2 cellular contexts compared by ENCODE assay signal in the genomic region with DNA sequence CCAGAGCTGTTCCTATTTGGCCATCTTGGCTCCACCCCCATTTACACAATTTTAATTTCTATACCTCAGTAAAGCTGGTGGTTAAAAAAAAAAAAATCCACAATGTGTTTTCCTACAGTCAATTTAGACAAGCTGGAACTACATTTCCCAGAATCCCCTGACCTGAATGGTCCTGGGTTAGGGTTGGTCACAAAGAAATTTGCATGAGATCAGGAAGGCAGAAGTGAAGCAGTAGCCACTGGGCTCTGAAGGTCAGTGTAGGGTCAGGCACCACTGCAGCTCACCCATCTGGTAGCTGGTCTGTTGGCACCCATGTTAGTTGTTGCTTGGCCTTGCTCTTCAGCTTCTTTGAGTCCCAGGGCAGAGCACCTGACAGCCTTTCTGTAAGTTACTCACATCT.
A peak's percentile ranks its signal among the peaks of the same experiment; 100 is the strongest.
TF ChIP-seq lines count a peak whose summit lies in the region.

No MANE protein-coding gene starts in this region.

TF ChIP-seq in HepG2, 621 proteins besides CTCF, POLR2A, EP300 and RAD21 (continued from another document):
- TF ChIP-seq ZNF83 (CRISPR knock-in tag; IDR thresholded peaks at IDR 0.05; ENCODE audit: borderline replicate concordance) (no peak), THAP11 (CRISPR knock-in tag; IDR thresholded peaks at IDR 0.05) (peak; percentile 48; the same call in 1 of the 2 replicates)

TF ChIP-seq in WTC11, 78 proteins besides CTCF, POLR2A, EP300 and RAD21:
- TF ChIP-seq, protein P1, sequence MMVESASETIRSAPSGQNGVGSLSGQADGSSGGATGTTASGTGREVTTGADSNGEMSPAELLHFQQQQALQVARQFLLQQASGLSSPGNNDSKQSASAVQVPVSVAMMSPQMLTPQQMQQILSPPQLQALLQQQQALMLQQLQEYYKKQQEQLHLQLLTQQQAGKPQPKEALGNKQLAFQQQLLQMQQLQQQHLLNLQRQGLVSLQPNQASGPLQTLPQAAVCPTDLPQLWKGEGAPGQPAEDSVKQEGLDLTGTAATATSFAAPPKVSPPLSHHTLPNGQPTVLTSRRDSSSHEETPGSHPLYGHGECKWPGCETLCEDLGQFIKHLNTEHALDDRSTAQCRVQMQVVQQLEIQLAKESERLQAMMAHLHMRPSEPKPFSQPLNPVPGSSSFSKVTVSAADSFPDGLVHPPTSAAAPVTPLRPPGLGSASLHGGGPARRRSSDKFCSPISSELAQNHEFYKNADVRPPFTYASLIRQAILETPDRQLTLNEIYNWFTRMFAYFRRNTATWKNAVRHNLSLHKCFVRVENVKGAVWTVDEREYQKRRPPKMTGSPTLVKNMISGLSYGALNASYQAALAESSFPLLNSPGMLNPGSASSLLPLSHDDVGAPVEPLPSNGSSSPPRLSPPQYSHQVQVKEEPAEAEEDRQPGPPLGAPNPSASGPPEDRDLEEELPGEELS (CRISPR knock-in tag; IDR thresholded peaks at IDR 0.05): no peak
- TF ChIP-seq, protein P2, sequence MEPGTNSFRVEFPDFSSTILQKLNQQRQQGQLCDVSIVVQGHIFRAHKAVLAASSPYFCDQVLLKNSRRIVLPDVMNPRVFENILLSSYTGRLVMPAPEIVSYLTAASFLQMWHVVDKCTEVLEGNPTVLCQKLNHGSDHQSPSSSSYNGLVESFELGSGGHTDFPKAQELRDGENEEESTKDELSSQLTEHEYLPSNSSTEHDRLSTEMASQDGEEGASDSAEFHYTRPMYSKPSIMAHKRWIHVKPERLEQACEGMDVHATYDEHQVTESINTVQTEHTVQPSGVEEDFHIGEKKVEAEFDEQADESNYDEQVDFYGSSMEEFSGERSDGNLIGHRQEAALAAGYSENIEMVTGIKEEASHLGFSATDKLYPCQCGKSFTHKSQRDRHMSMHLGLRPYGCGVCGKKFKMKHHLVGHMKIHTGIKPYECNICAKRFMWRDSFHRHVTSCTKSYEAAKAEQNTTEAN (CRISPR knock-in tag; IDR thresholded peaks at IDR 0.05): no peak
- TF ChIP-seq FOXK1 (CRISPR knock-in tag; IDR thresholded peaks at IDR 0.05) (no peak), NR3C1 (CRISPR knock-in tag; conservative IDR thresholded peaks at IDR 0.05; ENCODE audit: low read depth) (no peak)
